In genomic region chr2:235263205-235264120, GRCh38 we compare ENCODE assay signal across 9 cellular contexts.
DNase-seq lines count a peak whose midpoint lies in the region; ATAC-seq and TF ChIP-seq lines count a peak whose summit lies in the region.
"Had no signal": no experiment of that assay in that cellular context is flagged by ENCODE, and none has a peak within 500 bp of the region (broad histone marks: within the 10 kb centered on the region; RNA-seq: fewer than 3 reads in every experiment).

No MANE protein-coding gene starts in this region.

- CTCF ChIA-PET in HEK293T (lab: Yijun Ruan, JAX), result no interaction called here

- H3K4me3 ChIP-seq in skeletal muscle cell (ENCODE audit: low read depth, low read length), result peak overlapping the region; percentile 9

- H3K4me3 Mint-ChIP-seq in glutamatergic neuron (ENCODE audit: unreplicated experiment), result no peak overlapping the region
- H3K4me3 Mint-ChIP-seq: IgD-negative memory B cell had no signal

- H3K27me3 Mint-ChIP-seq in glutamatergic neuron (ENCODE audit: unreplicated experiment), result peaks cover 9% of the 10 kb centered on the region

- H3K36me3 Mint-ChIP-seq in glutamatergic neuron (ENCODE audit: unreplicated experiment), result peaks cover 10% of the 10 kb centered on the region

- H3K27ac Mint-ChIP-seq in glutamatergic neuron (ENCODE audit: unreplicated experiment), result no peak overlapping the region
- H3K27ac Mint-ChIP-seq: IgD-negative memory B cell had no signal

- POLR2A ChIA-PET in HEK293T (lab: Yijun Ruan, JAX), result no interaction called here

- ATAC-seq in HG02885 (IDR thresholded peaks at IDR 0.05; ENCODE audit: poor library complexity, unreplicated experiment), result no peak

- H3K9me3 Mint-ChIP-seq in glutamatergic neuron (ENCODE audit: unreplicated experiment), result no peaks in the 10 kb centered on the region

- no peak for TF ChIP-seq CTCF in glutamatergic neuron (IDR thresholded peaks at IDR 0.05; ENCODE audit: partially characterized antibody, unreplicated experiment)

- DNase-seq in HEK293T (ENCODE audit: extremely low spot score), result peak; percentile 40
- DNase-seq in anterior cingulate cortex (lab: John Stamatoyannopoulos, UW), result peak in 57 of 58 donors; percentile 12 to 93 (median 68)
- peak in 47 of 51 donors; percentile 11 to 90 (median 73) for DNase-seq in hypothalamus (lab: John Stamatoyannopoulos, UW)
- peak; percentile 93 for DNase-seq in skeletal muscle cell (ENCODE audit: low read depth)
- DNase-seq in KG1 (lab: John Stamatoyannopoulos, UW), result no peak
- no peak for DNase-seq in NCI-H1930 (lab: John Stamatoyannopoulos, UW)
- no peak for DNase-seq in glutamatergic neuron

- peaks cover 6% of the 10 kb centered on the region for H3K4me1 Mint-ChIP-seq in glutamatergic neuron (ENCODE audit: low read depth, unreplicated experiment)
- H3K4me1 Mint-ChIP-seq: IgD-negative memory B cell had no signal

TF ChIP-seq in HEK293T, 16 proteins besides CTCF, POLR2A, EP300 and RAD21:
- TF ChIP-seq PKNOX1 (IDR thresholded peaks at IDR 0.05) (peak; percentile 85), FOXA1 (IDR thresholded peaks at IDR 0.05) (no peak), BHLHE40 (IDR thresholded peaks at IDR 0.05; ENCODE audit: borderline replicate concordance) (no peak), SP1 (IDR thresholded peaks at IDR 0.05) (no peak), CTBP1 (IDR thresholded peaks at IDR 0.05; ENCODE audit: borderline replicate concordance) (no peak), ARNT (IDR thresholded peaks at IDR 0.05) (no peak), L3MBTL2 (conservative IDR thresholded peaks at IDR 0.05) (peak; percentile 66), ZNF384 (IDR thresholded peaks at IDR 0.05) (0 out of 2 replicates have a peak, but pooled peaks have one; percentile 27)

Comparison
In these comparisons a context has a peak if more than half of its experiments do, and no peak if none do; other contexts are left out.
1. DNase-seq: peak in HEK293T (single experiment), anterior cingulate cortex (57 of 58), hypothalamus (47 of 51) and skeletal muscle cell (single experiment); none in KG1 (single experiment), NCI-H1930 (0 of 2) and glutamatergic neuron (single experiment).